ENCODE assay signal across 22 cellular contexts in the genomic region with DNA sequence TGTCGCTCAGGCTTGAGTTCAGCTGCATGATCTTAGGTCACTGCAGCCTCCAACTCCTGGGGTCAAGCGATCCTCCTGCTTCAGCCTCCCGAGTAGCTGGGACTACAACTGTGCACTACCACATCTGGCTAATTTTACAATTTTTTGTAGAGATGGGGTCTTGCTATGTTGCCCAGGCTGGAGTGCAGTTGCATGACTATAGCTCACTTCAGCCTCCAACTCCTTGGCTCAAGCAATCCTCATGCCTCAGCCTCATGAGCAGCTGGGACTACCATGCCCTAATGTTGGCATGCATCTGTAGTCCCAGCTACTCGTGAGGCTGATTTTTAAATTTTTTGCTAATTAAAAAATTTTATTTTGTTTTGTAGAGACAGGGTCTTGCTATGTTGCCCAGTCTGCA.
DNase-seq lines count a peak whose midpoint lies in the region; ATAC-seq, FAIRE-seq and TF ChIP-seq lines count a peak whose summit lies in the region.
"Had no signal": no experiment of that assay in that cellular context is flagged by ENCODE, and none has a peak within 500 bp of the region (broad histone marks: within the 10 kb centered on the region; RNA-seq: fewer than 3 reads in every experiment).

No MANE protein-coding gene starts in this region.

- CTCF ChIA-PET in CD8-positive, alpha-beta T cell (lab: Charles Lee): no interaction called here
- CTCF ChIA-PET in K562 (lab: Yijun Ruan, JAX; ENCODE audit: low intra/inter-chr PET ratio): no interaction called here

- no TSS peak for BruUV-seq in K562 (replicated peaks; lab: Mats Ljungman, UMichigan)

- FAIRE-seq in K562 (lab: Jason Lieb, UNC): no peak
- FAIRE-seq: A204.1, G401.6, GM12892, GM19239 had no signal

- POLR2A ChIA-PET in CD8-positive, alpha-beta T cell (lab: Charles Lee): no interaction called here
- POLR2A ChIA-PET in K562 (lab: Yijun Ruan, JAX): interaction anchor here (0.6 to 1.2 kb wide), 2 partner anchors 8 to 15 kb away, joined by 3 to 7 read pairs; no protein-coding TSS in a partner anchor

- no peak for TF ChIP-seq CTCF in CD8-positive, alpha-beta T cell (IDR thresholded peaks at IDR 0.05)
- no peak for TF ChIP-seq CTCF in K562 (IDR thresholded peaks at IDR 0.05 in 2 of 3, conservative IDR thresholded peaks at IDR 0.05 in 1 of 3; ENCODE audit: insufficient read depth in 2 of 3, low read depth in 1 of 3, low read length in 3 of 3)
- TF ChIP-seq CTCF in sigmoid colon (IDR thresholded peaks at IDR 0.05): no peak

- TF ChIP-seq POLR2A in K562 (conservative IDR thresholded peaks at IDR 0.05): no peak
- TF ChIP-seq POLR2A in sigmoid colon (IDR thresholded peaks at IDR 0.05): no peak

- no peaks in the 10 kb centered on the region for H3K9me1 ChIP-seq in K562 (ENCODE audit: control insufficient read depth, insufficient read depth, low read length)

- H2AFZ ChIP-seq in K562 (ENCODE audit: low read depth, low read length): no peak overlapping the region
- H2AFZ ChIP-seq: GM23338 had no signal

- no peak for DNase-seq in CD8-positive, alpha-beta T cell
- DNase-seq in K562 (ENCODE audit: extremely low read depth in 1 of 4, low spot score in 3 of 4) (no peak), sigmoid colon (peak; percentile 20), DMS153 (lab: John Stamatoyannopoulos, UW) (no peak), OCI-M1 (lab: John Stamatoyannopoulos, UW) (no peak)
- DNase-seq: Calu3; CD4-positive, CD25-positive, alpha-beta regulatory T cell; COR-L47; DND-41; H9; HFFc6 had no signal

- H3K79me2 ChIP-seq in K562 (ENCODE audit: control insufficient read depth, insufficient read depth, low read length): no peaks in the 10 kb centered on the region

- no peaks in the 10 kb centered on the region for H3K36me3 Mint-ChIP-seq in CD8-positive, alpha-beta T cell
- H3K36me3 Mint-ChIP-seq: CD4-positive, CD25-positive, alpha-beta regulatory T cell had no signal

- H3K27me3 Mint-ChIP-seq in CD8-positive, alpha-beta T cell (ENCODE audit: low read depth): peaks cover 2% of the 10 kb centered on the region

- no peak overlapping the region for H3K4me3 ChIP-seq in CD8-positive, alpha-beta T cell (ENCODE audit: low read depth, low read length)
- H3K4me3 ChIP-seq in K562: no peak overlapping the region
- no peak overlapping the region for H3K4me3 ChIP-seq in sigmoid colon
- H3K4me3 ChIP-seq: BLaER1, GM23338 had no signal

- TF ChIP-seq EP300 in K562 (IDR thresholded peaks at IDR 0.05; ENCODE audit: low read length) (no peak), sigmoid colon (IDR thresholded peaks at IDR 0.05) (no peak)

- H4K20me1 ChIP-seq in K562 (replicated peaks; ENCODE audit: control insufficient read depth, insufficient read depth, low read length): no peaks in the 10 kb centered on the region
- H4K20me1 ChIP-seq: BLaER1 had no signal

- no peak overlapping the region for H3K4me3 Mint-ChIP-seq in CD8-positive, alpha-beta T cell
- H3K4me3 Mint-ChIP-seq: B cell; CD4-positive, CD25-positive, alpha-beta regulatory T cell; GM23338; HFFc6 had no signal

- H3K9ac ChIP-seq in K562 (ENCODE audit: insufficient read depth in 1 of 2, low read depth in 2 of 2, low read length in 2 of 2): no peak overlapping the region
- H3K9ac ChIP-seq: BLaER1 had no signal

- TF ChIP-seq RAD21 in K562 (CRISPR knock-in tag; conservative IDR thresholded peaks at IDR 0.05 in 1 of 2, IDR thresholded peaks at IDR 0.05 in 1 of 2): no peak

- intact Hi-C loops in CD8-positive, alpha-beta T cell (cut with DNase I, micrococcal nuclease): no loop called here
- intact Hi-C loops in K562 (cut with micrococcal nuclease): no loop called here
- intact Hi-C loops in sigmoid colon (cut with DNase I): no loop called here

- no peak overlapping the region for H3K4me2 ChIP-seq in K562 (ENCODE audit: insufficient read depth, low read length)
- H3K4me2 ChIP-seq: BLaER1, GM23338 had no signal

- H3K9me3 ChIP-seq in CD8-positive, alpha-beta T cell (ENCODE audit: low read length): no peaks in the 10 kb centered on the region
- no peaks in the 10 kb centered on the region for H3K9me3 ChIP-seq in K562 (replicated peaks; ENCODE audit: control insufficient read depth, insufficient read depth, low read depth, low read length)
- no peaks in the 10 kb centered on the region for H3K9me3 ChIP-seq in sigmoid colon
- H3K9me3 ChIP-seq: BLaER1 had no signal

- H3K27ac ChIP-seq in CD8-positive, alpha-beta T cell (ENCODE audit: low read depth, low read length): peak overlapping the region; percentile 55
- H3K27ac ChIP-seq in K562 (ENCODE audit: extremely low read depth, low read depth, low read length): no peak overlapping the region
- no peak overlapping the region for H3K27ac ChIP-seq in sigmoid colon
- H3K27ac ChIP-seq: 22Rv1, BLaER1, C4-2B had no signal

- in situ Hi-C loops in K562 (cut with MboI): no loop called here

- no peaks in the 10 kb centered on the region for H3K9me3 Mint-ChIP-seq in CD8-positive, alpha-beta T cell
- H3K9me3 Mint-ChIP-seq: H9 had no signal

- no peak for ATAC-seq in CD8-positive, alpha-beta T cell
- ATAC-seq in K562 (no peak), GM19395 (IDR thresholded peaks at IDR 0.05; ENCODE audit: unreplicated experiment) (no peak)
- ATAC-seq: GM23338, HCT116 had no signal

- H3K4me1 ChIP-seq in CD8-positive, alpha-beta T cell (ENCODE audit: insufficient read depth, low read length): peaks cover 6% of the 10 kb centered on the region
- peaks cover 0 to 2% of the 10 kb centered on the region in 2 experiments; a peak in 1 of 5 replicates for H3K4me1 ChIP-seq in K562 (replicated peaks in 1 of 2; ENCODE audit: control insufficient read depth in 2 of 2, insufficient read depth in 2 of 2, low read length in 2 of 2)
- H3K4me1 ChIP-seq in sigmoid colon: no peaks in the 10 kb centered on the region

- H3K27ac Mint-ChIP-seq in CD8-positive, alpha-beta T cell: peak overlapping the region; percentile 71
- H3K27ac Mint-ChIP-seq: B cell; CD4-positive, CD25-positive, alpha-beta regulatory T cell; GM23338; H9; HFFc6 had no signal

- H3K36me3 ChIP-seq in CD8-positive, alpha-beta T cell (ENCODE audit: insufficient read depth, low read length): no peaks in the 10 kb centered on the region
- H3K36me3 ChIP-seq in K562 (ENCODE audit: control insufficient read depth, insufficient read depth, low read length) (no peaks in the 10 kb centered on the region), sigmoid colon (no peaks in the 10 kb centered on the region)
- H3K36me3 ChIP-seq: BLaER1 had no signal

- no peaks in the 10 kb centered on the region for H3K27me3 ChIP-seq in CD8-positive, alpha-beta T cell (ENCODE audit: insufficient read depth, low read length)
- H3K27me3 ChIP-seq in K562 (ENCODE audit: control insufficient read depth in 2 of 2, insufficient read depth in 2 of 2, low read length in 2 of 2) (peaks cover 0 to 10% of the 10 kb centered on the region in 2 experiments; a peak in 1 of 5 replicates), sigmoid colon (peaks cover 0 to 9% (median 0%) of the 10 kb centered on the region in 3 donors)
- H3K27me3 ChIP-seq: BLaER1 had no signal

- H3K4me1 Mint-ChIP-seq in CD8-positive, alpha-beta T cell (ENCODE audit: low read depth): peaks cover 4% of the 10 kb centered on the region
- H3K4me1 Mint-ChIP-seq: B cell; CD4-positive, CD25-positive, alpha-beta regulatory T cell; GM23338; H9 had no signal

- 1% methylated on average over 4 of the region's 4 CpGs for WGBS in K562 (ENCODE audit: insufficient coverage, low coverage, missing lambda C conversion rate)
- 84 to 88% methylated on average over 4 of the region's 4 CpGs for WGBS in sigmoid colon, 2 donors

TF ChIP-seq in K562, 482 proteins besides CTCF, POLR2A, EP300 and RAD21:
- no peak for TF ChIP-seq ZNF134 (CRISPR knock-in tag; conservative IDR thresholded peaks at IDR 0.05)
- peak; percentile 50 for TF ChIP-seq ZNF121 (CRISPR knock-in tag; conservative IDR thresholded peaks at IDR 0.05)
TF ChIP-seq in K562: peak in this region for 1.
